Comparison of ENCODE assay signal across 19 cellular contexts in the genomic region with DNA sequence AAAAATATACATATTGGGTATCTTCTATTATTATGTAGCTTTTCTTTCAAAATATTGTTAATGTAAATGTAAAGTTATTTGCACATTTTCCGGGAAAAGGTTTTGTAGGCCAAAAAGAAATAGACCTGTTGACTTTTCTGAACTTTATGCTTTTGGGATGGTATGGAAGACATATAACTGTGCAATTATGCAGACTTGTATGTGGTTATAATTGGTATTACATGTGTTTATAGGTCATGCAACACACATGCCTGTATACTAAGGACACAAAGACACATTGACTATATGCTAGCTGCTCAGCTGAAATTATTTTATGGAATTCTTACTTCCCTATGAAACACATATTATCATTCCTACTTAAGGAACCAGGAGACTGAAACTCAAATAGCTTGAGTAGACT. TPM values are rescaled to one million over a fixed set of nuclear protein-coding genes. Genes with fewer than 3 reads are reported as not detected.
DNase-seq lines count a peak whose midpoint lies in the region; TF ChIP-seq lines count a peak whose summit lies in the region.
"Had no signal": no experiment of that assay in that cellular context is flagged by ENCODE, and none has a peak within 500 bp of the region (broad histone marks: within the 10 kb centered on the region; RNA-seq: fewer than 3 reads in every experiment).

No MANE protein-coding gene starts in this region.

- no peak overlapping the region for H3K4me3 Mint-ChIP-seq in endothelial cell (ENCODE audit: unreplicated experiment)
- H3K4me3 Mint-ChIP-seq: CD8-positive, alpha-beta memory T cell had no signal

- H3K36me3 ChIP-seq in osteoblast (ENCODE audit: insufficient read depth, low read length), result no peaks in the 10 kb centered on the region
- H3K36me3 ChIP-seq: BLaER1 treated with 17β-estradiol and CSF1 and Interleukin-3, amounts not matched to agents 10 nM and 100 nM; HAP-1 had no signal

- H4K20me1 ChIP-seq in osteoblast (ENCODE audit: insufficient read depth, low read length), result no peaks in the 10 kb centered on the region

- TF ChIP-seq CTCF in endothelial cell (IDR thresholded peaks at IDR 0.05; ENCODE audit: unreplicated experiment) (peak; percentile 38), osteoblast (IDR thresholded peaks at IDR 0.05; ENCODE audit: extremely low read depth, low read depth, low read length) (no peak)

- no peak overlapping the region for H3K27ac ChIP-seq in osteoblast (ENCODE audit: low read depth, low read length)
- H3K27ac ChIP-seq: BLaER1 treated with 17β-estradiol and CSF1 and Interleukin-3, amounts not matched to agents 10 nM and 100 nM; GM23248; KMS-11 had no signal

- peaks cover 7% of the 10 kb centered on the region for H3K27me3 Mint-ChIP-seq in endothelial cell (ENCODE audit: unreplicated experiment)

- H3K27me3 ChIP-seq in osteoblast (ENCODE audit: insufficient read depth, low read length), result peaks cover 17% of the 10 kb centered on the region

- H3K27ac Mint-ChIP-seq in endothelial cell (ENCODE audit: unreplicated experiment), result no peak overlapping the region
- H3K27ac Mint-ChIP-seq: B cell; CD8-positive, alpha-beta memory T cell had no signal

- H3K36me3 Mint-ChIP-seq in endothelial cell (ENCODE audit: low read depth, unreplicated experiment), result no peaks in the 10 kb centered on the region
- H3K36me3 Mint-ChIP-seq: CD8-positive, alpha-beta memory T cell had no signal

- H3K4me3 ChIP-seq in osteoblast (ENCODE audit: insufficient read depth, low read length), result no peak overlapping the region
- H3K4me3 ChIP-seq: BLaER1 treated with 17β-estradiol and CSF1 and Interleukin-3, amounts not matched to agents 10 nM and 100 nM; GM12878; GM23248; HAP-1 had no signal

- H3K79me2 ChIP-seq in osteoblast (ENCODE audit: insufficient read depth, low read length), result no peaks in the 10 kb centered on the region

- peak; percentile 5 for DNase-seq in ELR (ENCODE audit: low read depth)
- peak; percentile 19 for DNase-seq in NAMALWA (ENCODE audit: low spot score)
- DNase-seq in endothelial cell (ENCODE audit: low spot score), result no peak
- peak; percentile 65 for DNase-seq in osteoblast (ENCODE audit: insufficient read length, low spot score, missing footprints)
- no peak for DNase-seq in retina
- no peak for DNase-seq in NCI-H82 (lab: John Stamatoyannopoulos, UW)
- DNase-seq in activated gamma-delta T cell (lab: John Stamatoyannopoulos, UW), result no peak
- DNase-seq: CD8-positive, alpha-beta memory T cell; COR-L47; DMS 273 treated with DMSO at 0.1 percent for 48 hours; DMS79; GF-D8; GM23248 had no signal

- no peak overlapping the region for H2AFZ ChIP-seq in osteoblast (ENCODE audit: low read length)
- H2AFZ ChIP-seq: GM23248 had no signal

- H3K9me3 ChIP-seq in osteoblast (ENCODE audit: low read depth, low read length), result no peaks in the 10 kb centered on the region
- H3K9me3 ChIP-seq: BLaER1 treated with 17β-estradiol and CSF1 and Interleukin-3, amounts not matched to agents 10 nM and 100 nM; HAP-1 had no signal

- H3K4me2 ChIP-seq in osteoblast (ENCODE audit: insufficient read depth, low read length), result no peak overlapping the region
- H3K4me2 ChIP-seq: BLaER1 treated with 17β-estradiol and CSF1 and Interleukin-3, amounts not matched to agents 10 nM and 100 nM; KMS-11 had no signal

- peaks cover 14% of the 10 kb centered on the region for H3K4me1 Mint-ChIP-seq in endothelial cell (ENCODE audit: unreplicated experiment)

- H3K9me3 Mint-ChIP-seq in endothelial cell (ENCODE audit: unreplicated experiment), result no peaks in the 10 kb centered on the region

- H3K4me1 ChIP-seq in osteoblast (ENCODE audit: insufficient read depth, low read length), result peaks cover 4% of the 10 kb centered on the region

RNA-seq across cellular contexts. Expression of a gene that starts 2.3 kb away (rescaled TPM):
- total RNA-seq in endothelial cell (ENCODE audit: unreplicated experiment), result 11.7 TPM
- 3.2 and 4.0 TPM in 2 replicates for total RNA-seq in osteoblast
- total RNA-seq: HT-29 had no signal

Comparison
In these comparisons a context has a peak if more than half of its experiments do, and no peak if none do; other contexts are left out.
1. DNase-seq: peak in ELR (single experiment), NAMALWA (single experiment) and osteoblast (single experiment); none in endothelial cell (single experiment), retina (single experiment), NCI-H82 (single experiment) and activated gamma-delta T cell (single experiment).